ENCODE assay signal across 18 cellular contexts in the genomic region with DNA sequence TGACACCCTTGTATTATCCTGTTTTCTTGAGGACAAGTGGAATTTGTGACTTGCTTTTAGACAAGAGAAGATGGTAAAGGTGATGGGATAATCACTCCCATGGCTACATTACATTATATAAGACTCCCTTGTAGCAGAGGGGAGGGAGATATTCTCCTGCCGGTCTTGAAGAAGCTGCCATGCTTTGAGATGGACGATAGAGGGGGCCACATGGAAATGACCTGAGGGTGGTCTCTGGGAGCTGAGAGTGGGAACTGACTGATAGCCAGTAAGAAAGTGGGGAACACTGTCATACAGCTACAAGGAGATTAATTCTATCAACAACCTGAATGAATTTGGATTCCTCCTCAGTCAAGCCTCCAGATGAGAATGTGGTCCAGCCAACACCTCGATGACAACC.
"Had no signal": no experiment of that assay in that cellular context is flagged by ENCODE, and none has a peak within 500 bp of the region (broad histone marks: within the 10 kb centered on the region; RNA-seq: fewer than 3 reads in every experiment).

No MANE protein-coding gene starts in this region.

- DNase-seq: activated CD4-positive, alpha-beta T cell treated with anti-CD3 and anti-CD28 coated beads for 1 hour; activated gamma-delta T cell treated with Interleukin-2 at 50 U/mL for 16 hours; activated T-cell treated with anti-CD3 and anti-CD28 coated beads, Interleukin-2, amount 50 U/mL, for 1 hour; aorta; brain microvascular endothelial cell; caudate nucleus; dermis blood vessel endothelial cell; effector CD8-positive, alpha-beta T cell; hippocampal formation; lower lobe of right lung; naive B cell; sigmoid colon; stimulated activated CD4-positive, alpha-beta T cell treated with anti-CD3 and anti-CD28 coated beads, Interleukin-15, amount 100 ng/mL, for 24 hours; stomach had no signal

- H3K4me3 ChIP-seq: lower lobe of right lung, sigmoid colon, smooth muscle cell, stomach, suprapubic skin, tibial nerve had no signal

- H3K4me2 ChIP-seq: smooth muscle cell had no signal

- H3K4me1 ChIP-seq: lower lobe of right lung, stomach, suprapubic skin, tibial nerve had no signal

- H3K36me3 ChIP-seq: brain microvascular endothelial cell, lower lobe of right lung, sigmoid colon, stomach, suprapubic skin, tibial nerve had no signal

- H3K27ac ChIP-seq: brain microvascular endothelial cell, lower lobe of right lung, sigmoid colon, stomach, suprapubic skin, tibial nerve, VCaP had no signal

- H3K27me3 ChIP-seq: brain microvascular endothelial cell, sigmoid colon, stomach, suprapubic skin, tibial nerve had no signal

- H3K9me3 ChIP-seq: lower lobe of right lung, sigmoid colon, stomach, suprapubic skin, tibial nerve had no signal
